18 cellular contexts compared by ENCODE assay signal in the genomic region with DNA sequence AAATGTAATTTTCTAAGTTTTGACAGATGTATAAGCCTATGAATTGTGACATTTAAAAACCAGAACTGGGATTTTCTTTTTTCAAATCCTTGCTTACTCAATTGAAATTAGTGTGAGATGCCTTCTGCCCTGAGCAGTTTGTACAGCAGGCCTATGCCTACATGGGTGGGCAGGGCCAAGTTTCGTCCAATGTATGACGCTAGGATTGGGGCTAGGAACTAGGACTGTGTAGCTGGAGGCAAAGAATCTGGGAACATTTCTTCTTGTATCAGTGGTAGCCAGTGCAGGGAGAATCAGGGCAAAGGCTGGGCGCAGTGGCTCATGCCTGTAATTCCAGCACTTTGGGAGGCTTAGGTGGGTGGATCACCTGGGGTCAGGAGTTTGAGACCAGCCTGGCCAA. TPM values are rescaled to one million over a fixed set of nuclear protein-coding genes. Genes with fewer than 3 reads are reported as not detected.
DNase-seq lines count a peak whose midpoint lies in the region; ATAC-seq and TF ChIP-seq lines count a peak whose summit lies in the region.
"Had no signal": no experiment of that assay in that cellular context is flagged by ENCODE, and none has a peak within 500 bp of the region (broad histone marks: within the 10 kb centered on the region; RNA-seq: fewer than 3 reads in every experiment).

No MANE protein-coding gene starts in this region.

- ATAC-seq in activated CD4-positive, alpha-beta T cell treated with anti-CD3 and anti-CD28 coated beads for 36 hours: no peak
- no peak for ATAC-seq in stimulated activated naive CD8-positive, alpha-beta T cell treated with anti-CD3 and anti-CD28 coated beads, Interleukin-15, amount 100 ng/mL, for 72 hours
- ATAC-seq: A549, GM23338, HCT116 had no signal

- peaks cover 45% of the 10 kb centered on the region for H3K4me1 Mint-ChIP-seq in activated CD4-positive, alpha-beta T cell treated with anti-CD3 and anti-CD28 coated beads, Interleukin-2, amount 10 ng/mL, durations not matched to agents 7 days and 5 days
- peaks cover 37% of the 10 kb centered on the region for H3K4me1 Mint-ChIP-seq in activated CD4-positive, alpha-beta T cell treated with anti-CD3 and anti-CD28 coated beads for 36 hours
- H3K4me1 Mint-ChIP-seq in stimulated activated naive CD8-positive, alpha-beta T cell treated with anti-CD3 and anti-CD28 coated beads, Interleukin-15, Interleukin-2, amounts not matched to agents 100 ng/mL and 50 ng/mL, for 24 hours (ENCODE audit: low read depth): peaks cover 70% of the 10 kb centered on the region
- peaks cover 79% of the 10 kb centered on the region for H3K4me1 Mint-ChIP-seq in stimulated activated naive CD8-positive, alpha-beta T cell treated with anti-CD3 and anti-CD28 coated beads, Interleukin-15, amount 100 ng/mL, for 72 hours
- peaks cover 47% of the 10 kb centered on the region for H3K4me1 Mint-ChIP-seq in osteocyte (ENCODE audit: unreplicated experiment)
- H3K4me1 Mint-ChIP-seq in activated T-helper 1 cell treated with anti-CD3 and anti-CD28 coated beads, Interleukin-12 subunit alpha, Interleukin-12 subunit beta, Interleukin-2, Interleukin-4 antibody, amounts not matched to agents 30 ng/mL and 10 ng/mL and 1 ng/mL, durations not matched to agents 14 hours and 24 hours and 36 hours (ENCODE audit: low read depth): peaks cover 41% of the 10 kb centered on the region

- no peak for DNase-seq in activated CD4-positive, alpha-beta T cell treated with anti-CD3 and anti-CD28 coated beads, Interleukin-2, amount 10 ng/mL, durations not matched to agents 7 days and 5 days
- DNase-seq in activated CD4-positive, alpha-beta T cell treated with anti-CD3 and anti-CD28 coated beads for 36 hours: no peak
- no peak for DNase-seq in stimulated activated naive CD8-positive, alpha-beta T cell treated with anti-CD3 and anti-CD28 coated beads, Interleukin-15, amount 100 ng/mL, for 72 hours
- no peak for DNase-seq in osteocyte (ENCODE audit: extremely low spot score, unreplicated experiment)
- no peak for DNase-seq in kidney tubule cell (ENCODE audit: low spot score)
- DNase-seq in activated T-helper 1 cell treated with anti-CD3 and anti-CD28 coated beads, Interleukin-12 subunit alpha, Interleukin-12 subunit beta, Interleukin-2, Interleukin-4 antibody, amounts not matched to agents 30 ng/mL and 10 ng/mL and 1 ng/mL, durations not matched to agents 14 hours and 24 hours and 36 hours (ENCODE audit: low spot score): no peak
- DNase-seq: AML-193; CD4-positive, alpha-beta memory T cell; DMS153; DMS79; GDM1; HFFc6 had no signal

- peak overlapping the region; percentile 33 for H3K27ac Mint-ChIP-seq in activated CD4-positive, alpha-beta T cell treated with anti-CD3 and anti-CD28 coated beads, Interleukin-2, amount 10 ng/mL, durations not matched to agents 7 days and 5 days
- H3K27ac Mint-ChIP-seq in activated CD4-positive, alpha-beta T cell treated with anti-CD3 and anti-CD28 coated beads for 36 hours: no peak overlapping the region
- peak overlapping the region; percentile 55 for H3K27ac Mint-ChIP-seq in stimulated activated naive CD8-positive, alpha-beta T cell treated with anti-CD3 and anti-CD28 coated beads, Interleukin-15, Interleukin-2, amounts not matched to agents 100 ng/mL and 50 ng/mL, for 24 hours
- H3K27ac Mint-ChIP-seq in stimulated activated naive CD8-positive, alpha-beta T cell treated with anti-CD3 and anti-CD28 coated beads, Interleukin-15, amount 100 ng/mL, for 72 hours: peak overlapping the region in 1 of 2 donors; percentile 55
- peak overlapping the region; percentile 63 for H3K27ac Mint-ChIP-seq in osteocyte (ENCODE audit: unreplicated experiment)
- no peak overlapping the region for H3K27ac Mint-ChIP-seq in activated T-helper 1 cell treated with anti-CD3 and anti-CD28 coated beads, Interleukin-12 subunit alpha, Interleukin-12 subunit beta, Interleukin-2, Interleukin-4 antibody, amounts not matched to agents 30 ng/mL and 10 ng/mL and 1 ng/mL, durations not matched to agents 14 hours and 24 hours and 36 hours
- H3K27ac Mint-ChIP-seq: GM23338 had no signal

- CTCF ChIA-PET in activated CD4-positive, alpha-beta T cell treated with anti-CD3 and anti-CD28 coated beads, Interleukin-2, amount 10 ng/mL, durations not matched to agents 7 days and 5 days (lab: Charles Lee): no interaction called here
- CTCF ChIA-PET in activated CD4-positive, alpha-beta T cell treated with anti-CD3 and anti-CD28 coated beads for 36 hours (lab: Charles Lee): interaction anchor here (0.9 kb wide), 1 partner anchor 15 kb away, joined by 4 read pairs; no protein-coding TSS in a partner anchor

- H3K9me3 Mint-ChIP-seq in activated CD4-positive, alpha-beta T cell treated with anti-CD3 and anti-CD28 coated beads, Interleukin-2, amount 10 ng/mL, durations not matched to agents 7 days and 5 days: no peaks in the 10 kb centered on the region
- H3K9me3 Mint-ChIP-seq in activated CD4-positive, alpha-beta T cell treated with anti-CD3 and anti-CD28 coated beads for 36 hours (ENCODE audit: low read depth): no peaks in the 10 kb centered on the region
- no peaks in the 10 kb centered on the region for H3K9me3 Mint-ChIP-seq in stimulated activated naive CD8-positive, alpha-beta T cell treated with anti-CD3 and anti-CD28 coated beads, Interleukin-15, Interleukin-2, amounts not matched to agents 100 ng/mL and 50 ng/mL, for 24 hours
- no peaks in the 10 kb centered on the region for H3K9me3 Mint-ChIP-seq in stimulated activated naive CD8-positive, alpha-beta T cell treated with anti-CD3 and anti-CD28 coated beads, Interleukin-15, amount 100 ng/mL, for 72 hours
- H3K9me3 Mint-ChIP-seq in osteocyte (ENCODE audit: unreplicated experiment): no peaks in the 10 kb centered on the region
- H3K9me3 Mint-ChIP-seq in activated T-helper 1 cell treated with anti-CD3 and anti-CD28 coated beads, Interleukin-12 subunit alpha, Interleukin-12 subunit beta, Interleukin-2, Interleukin-4 antibody, amounts not matched to agents 30 ng/mL and 10 ng/mL and 1 ng/mL, durations not matched to agents 14 hours and 24 hours and 36 hours: no peaks in the 10 kb centered on the region
- H3K9me3 Mint-ChIP-seq: CD4-positive, alpha-beta memory T cell; GM23338; HFFc6 had no signal

- POLR2A ChIA-PET in activated CD4-positive, alpha-beta T cell treated with anti-CD3 and anti-CD28 coated beads, Interleukin-2, amount 10 ng/mL, durations not matched to agents 7 days and 5 days (lab: Charles Lee): no interaction called here
- POLR2A ChIA-PET in activated CD4-positive, alpha-beta T cell treated with anti-CD3 and anti-CD28 coated beads for 36 hours (lab: Charles Lee): no interaction called here

- intact Hi-C loops in activated CD4-positive, alpha-beta T cell treated with anti-CD3 and anti-CD28 coated beads for 36 hours (cut with DNase I, micrococcal nuclease): no loop called here
- intact Hi-C loops in activated T-helper 1 cell treated with anti-CD3 and anti-CD28 coated beads, Interleukin-12 subunit alpha, Interleukin-12 subunit beta, Interleukin-2, Interleukin-4 antibody, amounts not matched to agents 30 ng/mL and 10 ng/mL and 1 ng/mL, durations not matched to agents 14 hours and 24 hours and 36 hours (cut with micrococcal nuclease): no loop called here

- H3K36me3 Mint-ChIP-seq in activated CD4-positive, alpha-beta T cell treated with anti-CD3 and anti-CD28 coated beads, Interleukin-2, amount 10 ng/mL, durations not matched to agents 7 days and 5 days (ENCODE audit: low read depth): peaks cover 18% of the 10 kb centered on the region
- peaks cover 9% of the 10 kb centered on the region for H3K36me3 Mint-ChIP-seq in activated CD4-positive, alpha-beta T cell treated with anti-CD3 and anti-CD28 coated beads for 36 hours (ENCODE audit: low read depth)
- H3K36me3 Mint-ChIP-seq in stimulated activated naive CD8-positive, alpha-beta T cell treated with anti-CD3 and anti-CD28 coated beads, Interleukin-15, Interleukin-2, amounts not matched to agents 100 ng/mL and 50 ng/mL, for 24 hours (ENCODE audit: low read depth): peaks cover 18% of the 10 kb centered on the region
- H3K36me3 Mint-ChIP-seq in osteocyte (ENCODE audit: unreplicated experiment): peaks cover 13% of the 10 kb centered on the region
- H3K36me3 Mint-ChIP-seq in activated T-helper 1 cell treated with anti-CD3 and anti-CD28 coated beads, Interleukin-12 subunit alpha, Interleukin-12 subunit beta, Interleukin-2, Interleukin-4 antibody, amounts not matched to agents 30 ng/mL and 10 ng/mL and 1 ng/mL, durations not matched to agents 14 hours and 24 hours and 36 hours (ENCODE audit: low read depth): peaks cover 19% of the 10 kb centered on the region

- no peak overlapping the region for H3K4me3 Mint-ChIP-seq in activated CD4-positive, alpha-beta T cell treated with anti-CD3 and anti-CD28 coated beads, Interleukin-2, amount 10 ng/mL, durations not matched to agents 7 days and 5 days
- H3K4me3 Mint-ChIP-seq in activated CD4-positive, alpha-beta T cell treated with anti-CD3 and anti-CD28 coated beads for 36 hours: no peak overlapping the region
- no peak overlapping the region for H3K4me3 Mint-ChIP-seq in stimulated activated naive CD8-positive, alpha-beta T cell treated with anti-CD3 and anti-CD28 coated beads, Interleukin-15, Interleukin-2, amounts not matched to agents 100 ng/mL and 50 ng/mL, for 24 hours
- no peak overlapping the region for H3K4me3 Mint-ChIP-seq in stimulated activated naive CD8-positive, alpha-beta T cell treated with anti-CD3 and anti-CD28 coated beads, Interleukin-15, amount 100 ng/mL, for 72 hours
- H3K4me3 Mint-ChIP-seq in osteocyte (ENCODE audit: unreplicated experiment): no peak overlapping the region
- H3K4me3 Mint-ChIP-seq in activated T-helper 1 cell treated with anti-CD3 and anti-CD28 coated beads, Interleukin-12 subunit alpha, Interleukin-12 subunit beta, Interleukin-2, Interleukin-4 antibody, amounts not matched to agents 30 ng/mL and 10 ng/mL and 1 ng/mL, durations not matched to agents 14 hours and 24 hours and 36 hours: no peak overlapping the region
- H3K4me3 Mint-ChIP-seq: GM23338, HFFc6 had no signal

- TF ChIP-seq CTCF in osteocyte (IDR thresholded peaks at IDR 0.05): no peak

- no peaks in the 10 kb centered on the region for H3K27me3 Mint-ChIP-seq in activated CD4-positive, alpha-beta T cell treated with anti-CD3 and anti-CD28 coated beads, Interleukin-2, amount 10 ng/mL, durations not matched to agents 7 days and 5 days
- H3K27me3 Mint-ChIP-seq in activated CD4-positive, alpha-beta T cell treated with anti-CD3 and anti-CD28 coated beads for 36 hours: no peaks in the 10 kb centered on the region
- no peaks in the 10 kb centered on the region for H3K27me3 Mint-ChIP-seq in stimulated activated naive CD8-positive, alpha-beta T cell treated with anti-CD3 and anti-CD28 coated beads, Interleukin-15, Interleukin-2, amounts not matched to agents 100 ng/mL and 50 ng/mL, for 24 hours
- H3K27me3 Mint-ChIP-seq in stimulated activated naive CD8-positive, alpha-beta T cell treated with anti-CD3 and anti-CD28 coated beads, Interleukin-15, amount 100 ng/mL, for 72 hours: no peaks in the 10 kb centered on the region
- no peaks in the 10 kb centered on the region for H3K27me3 Mint-ChIP-seq in osteocyte (ENCODE audit: unreplicated experiment)
- H3K27me3 Mint-ChIP-seq in activated T-helper 1 cell treated with anti-CD3 and anti-CD28 coated beads, Interleukin-12 subunit alpha, Interleukin-12 subunit beta, Interleukin-2, Interleukin-4 antibody, amounts not matched to agents 30 ng/mL and 10 ng/mL and 1 ng/mL, durations not matched to agents 14 hours and 24 hours and 36 hours (ENCODE audit: insufficient read depth): no peaks in the 10 kb centered on the region
- H3K27me3 Mint-ChIP-seq: CD4-positive, alpha-beta memory T cell had no signal

RNA-seq across cellular contexts. Expression of a gene that starts 3.9 kb away (rescaled TPM):
- 10 to 100 TPM; 66.4 to 83.9 TPM for total RNA-seq in activated CD4-positive, alpha-beta T cell treated with anti-CD3 and anti-CD28 coated beads, Interleukin-2, amount 10 ng/mL, durations not matched to agents 7 days and 5 days
- 10 to 100 TPM; 58.5 to 86.3 TPM for total RNA-seq in activated CD4-positive, alpha-beta T cell treated with anti-CD3 and anti-CD28 coated beads for 36 hours
- 80.2 and 88.6 TPM in 2 replicates for total RNA-seq in osteocyte
- 64.0 and 67.5 TPM in 2 replicates for total RNA-seq in activated T-helper 1 cell treated with anti-CD3 and anti-CD28 coated beads, Interleukin-12 subunit alpha, Interleukin-12 subunit beta, Interleukin-2, Interleukin-4 antibody, amounts not matched to agents 30 ng/mL and 10 ng/mL and 1 ng/mL, durations not matched to agents 14 hours and 24 hours and 36 hours

RNA-seq across cellular contexts. Expression of a gene that starts 28.8 kb away (rescaled TPM):
- 10 to 100 TPM; 49.7 to 54.9 TPM for total RNA-seq in activated CD4-positive, alpha-beta T cell treated with anti-CD3 and anti-CD28 coated beads, Interleukin-2, amount 10 ng/mL, durations not matched to agents 7 days and 5 days
- 10 to 100 TPM; 32.3 to 47.6 TPM for total RNA-seq in activated CD4-positive, alpha-beta T cell treated with anti-CD3 and anti-CD28 coated beads for 36 hours
- 45.2 and 51.1 TPM in 2 replicates for total RNA-seq in osteocyte
- 46.0 and 48.9 TPM in 2 replicates for total RNA-seq in activated T-helper 1 cell treated with anti-CD3 and anti-CD28 coated beads, Interleukin-12 subunit alpha, Interleukin-12 subunit beta, Interleukin-2, Interleukin-4 antibody, amounts not matched to agents 30 ng/mL and 10 ng/mL and 1 ng/mL, durations not matched to agents 14 hours and 24 hours and 36 hours

RNA-seq across cellular contexts. Expression of a gene that starts 28.9 kb away (rescaled TPM):
- total RNA-seq in activated CD4-positive, alpha-beta T cell treated with anti-CD3 and anti-CD28 coated beads, Interleukin-2, amount 10 ng/mL, durations not matched to agents 7 days and 5 days: 10 to 100 TPM; 22.6 to 23.9 TPM
- total RNA-seq in activated CD4-positive, alpha-beta T cell treated with anti-CD3 and anti-CD28 coated beads for 36 hours: 10 to 100 TPM; 29.4 to 35.3 TPM
- total RNA-seq in osteocyte: 68.3 and 80.8 TPM in 2 replicates
- 24.0 and 27.9 TPM in 2 replicates for total RNA-seq in activated T-helper 1 cell treated with anti-CD3 and anti-CD28 coated beads, Interleukin-12 subunit alpha, Interleukin-12 subunit beta, Interleukin-2, Interleukin-4 antibody, amounts not matched to agents 30 ng/mL and 10 ng/mL and 1 ng/mL, durations not matched to agents 14 hours and 24 hours and 36 hours

RNA-seq across cellular contexts. Expression of a gene that starts 53.2 kb away (rescaled TPM):
- total RNA-seq in activated CD4-positive, alpha-beta T cell treated with anti-CD3 and anti-CD28 coated beads, Interleukin-2, amount 10 ng/mL, durations not matched to agents 7 days and 5 days: not detected
- total RNA-seq in activated CD4-positive, alpha-beta T cell treated with anti-CD3 and anti-CD28 coated beads for 36 hours: not detected
- total RNA-seq in osteocyte: not detected in 2 replicates
- total RNA-seq in activated T-helper 1 cell treated with anti-CD3 and anti-CD28 coated beads, Interleukin-12 subunit alpha, Interleukin-12 subunit beta, Interleukin-2, Interleukin-4 antibody, amounts not matched to agents 30 ng/mL and 10 ng/mL and 1 ng/mL, durations not matched to agents 14 hours and 24 hours and 36 hours: not detected in 2 replicates
- total RNA-seq: CD4-positive, alpha-beta memory T cell; Daoy; GM23338; HFFc6; HT1080 had no signal

RNA-seq across cellular contexts. Expression of a gene that starts 54.6 kb away (rescaled TPM):
- total RNA-seq in activated CD4-positive, alpha-beta T cell treated with anti-CD3 and anti-CD28 coated beads, Interleukin-2, amount 10 ng/mL, durations not matched to agents 7 days and 5 days: not detected
- not detected for total RNA-seq in activated CD4-positive, alpha-beta T cell treated with anti-CD3 and anti-CD28 coated beads for 36 hours
- not detected in 2 replicates for total RNA-seq in osteocyte
- total RNA-seq in activated T-helper 1 cell treated with anti-CD3 and anti-CD28 coated beads, Interleukin-12 subunit alpha, Interleukin-12 subunit beta, Interleukin-2, Interleukin-4 antibody, amounts not matched to agents 30 ng/mL and 10 ng/mL and 1 ng/mL, durations not matched to agents 14 hours and 24 hours and 36 hours: not detected in 2 replicates
- total RNA-seq: CD4-positive, alpha-beta memory T cell; Daoy; GM23338; HFFc6 had no signal

Comparison
In these comparisons a context has a peak if more than half of its experiments do, and no peak if none do; other contexts are left out.
1. H3K27ac Mint-ChIP-seq: peak in activated CD4-positive, alpha-beta T cell treated with anti-CD3 and anti-CD28 coated beads, Interleukin-2, amount 10 ng/mL, durations not matched to agents 7 days and 5 days (single experiment), stimulated activated naive CD8-positive, alpha-beta T cell treated with anti-CD3 and anti-CD28 coated beads, Interleukin-15, Interleukin-2, amounts not matched to agents 100 ng/mL and 50 ng/mL, for 24 hours (single experiment) and osteocyte (single experiment); none in activated CD4-positive, alpha-beta T cell treated with anti-CD3 and anti-CD28 coated beads for 36 hours (single experiment) and activated T-helper 1 cell treated with anti-CD3 and anti-CD28 coated beads, Interleukin-12 subunit alpha, Interleukin-12 subunit beta, Interleukin-2, Interleukin-4 antibody, amounts not matched to agents 30 ng/mL and 10 ng/mL and 1 ng/mL, durations not matched to agents 14 hours and 24 hours and 36 hours (single experiment).